In the genomic region with DNA sequence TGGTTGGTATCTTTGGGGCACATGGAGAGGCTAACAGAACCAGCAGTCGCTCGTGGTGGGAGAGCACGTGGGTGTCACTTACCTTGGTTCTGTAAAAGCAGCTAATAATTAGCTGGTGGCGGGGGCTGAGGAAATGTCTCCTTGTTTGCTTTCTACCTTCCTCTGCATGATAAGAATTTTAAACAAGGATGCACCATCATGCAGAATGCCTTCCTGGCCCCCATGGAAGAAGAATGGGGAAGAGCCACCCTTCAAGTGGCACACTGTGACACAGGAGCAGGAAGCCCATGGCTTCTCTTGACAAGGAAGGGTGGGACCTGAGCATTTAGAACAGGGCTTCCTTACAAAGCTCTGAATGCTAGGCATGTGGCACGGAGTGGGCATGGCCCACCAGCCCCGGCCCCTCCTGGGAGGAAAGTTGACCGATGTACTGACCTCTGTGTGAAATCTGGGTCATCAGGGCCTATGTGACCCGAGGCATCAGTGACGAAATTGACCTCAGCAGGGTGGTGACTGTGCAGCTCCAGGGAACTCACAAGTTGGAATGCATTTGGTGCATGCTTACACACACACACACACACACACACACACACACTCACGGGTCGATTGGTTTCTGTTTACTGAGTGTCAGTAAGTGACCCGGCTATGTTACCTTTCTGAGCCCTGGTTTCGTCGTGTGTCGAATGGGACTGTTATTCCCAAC, we compare ENCODE assay signal across 1 cellular context.
TF ChIP-seq lines count a peak whose summit lies in the region.

No MANE protein-coding gene starts in this region.

TF ChIP-seq in GM12878, 131 proteins besides CTCF, POLR2A, EP300 and RAD21 (continued from another document):
- TF ChIP-seq ZNF687 (IDR thresholded peaks at IDR 0.05) (peak; percentile 89), YY1 (IDR thresholded peaks at IDR 0.05; ENCODE audit: low read depth, low read length) (no peak), FOXM1 (IDR thresholded peaks at IDR 0.05; ENCODE audit: low read depth, low read length) (no peak)
